Comparison of ENCODE assay signal across 1 cellular context in the genomic region with DNA sequence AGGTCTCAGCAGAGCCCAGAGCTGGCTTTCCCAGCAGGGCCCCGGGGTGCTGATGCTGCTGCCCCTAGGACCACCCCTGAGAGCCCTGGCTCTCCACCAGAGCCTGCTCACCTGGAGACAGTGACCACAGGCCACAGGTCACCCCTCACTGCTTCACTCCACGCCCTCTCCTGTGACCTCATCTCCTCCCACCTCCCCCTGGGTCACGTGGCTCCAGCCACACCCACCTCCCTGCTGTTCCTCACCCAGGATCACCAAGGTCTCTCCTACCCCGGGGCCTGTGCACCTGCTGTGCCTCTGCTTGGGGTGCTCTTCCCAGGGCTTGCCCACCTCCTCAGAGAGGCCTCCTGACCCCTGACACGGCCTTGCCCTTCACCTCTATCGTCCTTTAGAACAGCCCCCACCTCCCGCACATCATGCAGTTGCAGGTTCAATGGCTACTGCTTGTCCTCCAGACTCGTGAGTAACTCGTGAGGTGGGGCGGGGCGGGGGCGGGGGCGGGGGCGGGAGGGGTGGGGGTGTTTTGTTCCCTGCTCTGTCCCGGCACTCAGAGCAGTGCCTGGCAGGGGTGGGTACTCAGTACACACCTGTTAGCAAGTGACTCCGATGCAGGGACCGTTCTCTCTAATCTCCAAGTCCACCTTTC.
TF ChIP-seq lines count a peak whose summit lies in the region.

No MANE protein-coding gene starts in this region.

TF ChIP-seq in HepG2, 621 proteins besides CTCF, POLR2A, EP300 and RAD21 (continued from another document and continues in another):
- TF ChIP-seq, protein P1, sequence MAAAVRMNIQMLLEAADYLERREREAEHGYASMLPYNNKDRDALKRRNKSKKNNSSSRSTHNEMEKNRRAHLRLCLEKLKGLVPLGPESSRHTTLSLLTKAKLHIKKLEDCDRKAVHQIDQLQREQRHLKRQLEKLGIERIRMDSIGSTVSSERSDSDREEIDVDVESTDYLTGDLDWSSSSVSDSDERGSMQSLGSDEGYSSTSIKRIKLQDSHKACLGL (CRISPR knock-in tag; IDR thresholded peaks at IDR 0.05) = no peak
- TF ChIP-seq BHLHE40 (IDR thresholded peaks at IDR 0.05; ENCODE audit: low read length) (peak; percentile 50), NR2C2 (CRISPR knock-in tag; IDR thresholded peaks at IDR 0.05; ENCODE audit: borderline replicate concordance) (peak; percentile 38), ZNF234 (CRISPR knock-in tag; conservative IDR thresholded peaks at IDR 0.05) (no peak), THYN1 (CRISPR knock-in tag; IDR thresholded peaks at IDR 0.05; ENCODE audit: borderline replicate concordance, low read depth) (no peak), SIN3B (IDR thresholded peaks at IDR 0.05; ENCODE audit: low read length) (no peak), GABPB1 (CRISPR knock-in tag; IDR thresholded peaks at IDR 0.05) (peak; percentile 42; the same call in 1 of the 2 replicates), PRPF4 (IDR thresholded peaks at IDR 0.05; ENCODE audit: low read depth, low read length, poor library complexity, severe bottlenecking) (no peak), ZBTB42 (CRISPR knock-in tag; IDR thresholded peaks at IDR 0.05) (no peak), ZC3H13 (CRISPR knock-in tag; IDR thresholded peaks at IDR 0.05) (no peak), SMAD9 (CRISPR knock-in tag; IDR thresholded peaks at IDR 0.05) (no peak), SOX5 (CRISPR knock-in tag; IDR thresholded peaks at IDR 0.05; ENCODE audit: borderline replicate concordance) (no peak), ZFP37 (CRISPR knock-in tag; IDR thresholded peaks at IDR 0.05; ENCODE audit: borderline replicate concordance) (no peak), CCDC6 (CRISPR knock-in tag; IDR thresholded peaks at IDR 0.05) (no peak), ZSCAN31 (CRISPR knock-in tag; IDR thresholded peaks at IDR 0.05; ENCODE audit: low read depth) (no peak), ZNF296 (CRISPR knock-in tag; conservative IDR thresholded peaks at IDR 0.05) (0 out of 2 replicates have a peak, but pooled peaks have one; percentile 30), POLR2AphosphoS2 (IDR thresholded peaks at IDR 0.05; ENCODE audit: low read depth, low read length) (no peak), SP1 (IDR thresholded peaks at IDR 0.05) (no peak), SP1 (CRISPR knock-in tag; IDR thresholded peaks at IDR 0.05) (peak; percentile 35; the same call in 1 of the 2 replicates), IRF2 (CRISPR knock-in tag; IDR thresholded peaks at IDR 0.05) (no peak), CBX5 (CRISPR knock-in tag; IDR thresholded peaks at IDR 0.05; ENCODE audit: borderline replicate concordance) (0 out of 2 replicates have a peak, but pooled peaks have one; percentile 37), ARNTL (CRISPR knock-in tag; IDR thresholded peaks at IDR 0.05) (0 out of 2 replicates have a peak, but pooled peaks have one; percentile 51), IRX3 (CRISPR knock-in tag; IDR thresholded peaks at IDR 0.05; ENCODE audit: borderline replicate concordance, low read depth) (no peak), TCF12 (IDR thresholded peaks at IDR 0.05) (no peak), TCF12 (CRISPR knock-in tag; IDR thresholded peaks at IDR 0.05) (no peak), ZNF430 (CRISPR knock-in tag; IDR thresholded peaks at IDR 0.05) (no peak), RFX3 (CRISPR knock-in tag; IDR thresholded peaks at IDR 0.05) (no peak), AGO2 (optimal IDR thresholded peaks at IDR 0.05; ENCODE audit: low read depth, low read length) (no peak), ZNF274 (CRISPR knock-in tag; IDR thresholded peaks at IDR 0.05) (no peak)
- TF ChIP-seq, protein P2, sequence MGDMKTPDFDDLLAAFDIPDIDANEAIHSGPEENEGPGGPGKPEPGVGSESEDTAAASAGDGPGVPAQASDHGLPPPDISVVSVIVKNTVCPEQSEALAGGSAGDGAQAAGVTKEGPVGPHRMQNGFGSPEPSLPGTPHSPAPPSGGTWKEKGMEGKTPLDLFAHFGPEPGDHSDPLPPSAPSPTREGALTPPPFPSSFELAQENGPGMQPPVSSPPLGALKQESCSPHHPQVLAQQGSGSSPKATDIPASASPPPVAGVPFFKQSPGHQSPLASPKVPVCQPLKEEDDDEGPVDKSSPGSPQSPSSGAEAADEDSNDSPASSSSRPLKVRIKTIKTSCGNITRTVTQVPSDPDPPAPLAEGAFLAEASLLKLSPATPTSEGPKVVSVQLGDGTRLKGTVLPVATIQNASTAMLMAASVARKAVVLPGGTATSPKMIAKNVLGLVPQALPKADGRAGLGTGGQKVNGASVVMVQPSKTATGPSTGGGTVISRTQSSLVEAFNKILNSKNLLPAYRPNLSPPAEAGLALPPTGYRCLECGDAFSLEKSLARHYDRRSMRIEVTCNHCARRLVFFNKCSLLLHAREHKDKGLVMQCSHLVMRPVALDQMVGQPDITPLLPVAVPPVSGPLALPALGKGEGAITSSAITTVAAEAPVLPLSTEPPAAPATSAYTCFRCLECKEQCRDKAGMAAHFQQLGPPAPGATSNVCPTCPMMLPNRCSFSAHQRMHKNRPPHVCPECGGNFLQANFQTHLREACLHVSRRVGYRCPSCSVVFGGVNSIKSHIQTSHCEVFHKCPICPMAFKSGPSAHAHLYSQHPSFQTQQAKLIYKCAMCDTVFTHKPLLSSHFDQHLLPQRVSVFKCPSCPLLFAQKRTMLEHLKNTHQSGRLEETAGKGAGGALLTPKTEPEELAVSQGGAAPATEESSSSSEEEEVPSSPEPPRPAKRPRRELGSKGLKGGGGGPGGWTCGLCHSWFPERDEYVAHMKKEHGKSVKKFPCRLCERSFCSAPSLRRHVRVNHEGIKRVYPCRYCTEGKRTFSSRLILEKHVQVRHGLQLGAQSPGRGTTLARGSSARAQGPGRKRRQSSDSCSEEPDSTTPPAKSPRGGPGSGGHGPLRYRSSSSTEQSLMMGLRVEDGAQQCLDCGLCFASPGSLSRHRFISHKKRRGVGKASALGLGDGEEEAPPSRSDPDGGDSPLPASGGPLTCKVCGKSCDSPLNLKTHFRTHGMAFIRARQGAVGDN (CRISPR knock-in tag; IDR thresholded peaks at IDR 0.05) = peak; percentile 49; the same call in 1 of the 2 replicates
- TF ChIP-seq, protein P3, sequence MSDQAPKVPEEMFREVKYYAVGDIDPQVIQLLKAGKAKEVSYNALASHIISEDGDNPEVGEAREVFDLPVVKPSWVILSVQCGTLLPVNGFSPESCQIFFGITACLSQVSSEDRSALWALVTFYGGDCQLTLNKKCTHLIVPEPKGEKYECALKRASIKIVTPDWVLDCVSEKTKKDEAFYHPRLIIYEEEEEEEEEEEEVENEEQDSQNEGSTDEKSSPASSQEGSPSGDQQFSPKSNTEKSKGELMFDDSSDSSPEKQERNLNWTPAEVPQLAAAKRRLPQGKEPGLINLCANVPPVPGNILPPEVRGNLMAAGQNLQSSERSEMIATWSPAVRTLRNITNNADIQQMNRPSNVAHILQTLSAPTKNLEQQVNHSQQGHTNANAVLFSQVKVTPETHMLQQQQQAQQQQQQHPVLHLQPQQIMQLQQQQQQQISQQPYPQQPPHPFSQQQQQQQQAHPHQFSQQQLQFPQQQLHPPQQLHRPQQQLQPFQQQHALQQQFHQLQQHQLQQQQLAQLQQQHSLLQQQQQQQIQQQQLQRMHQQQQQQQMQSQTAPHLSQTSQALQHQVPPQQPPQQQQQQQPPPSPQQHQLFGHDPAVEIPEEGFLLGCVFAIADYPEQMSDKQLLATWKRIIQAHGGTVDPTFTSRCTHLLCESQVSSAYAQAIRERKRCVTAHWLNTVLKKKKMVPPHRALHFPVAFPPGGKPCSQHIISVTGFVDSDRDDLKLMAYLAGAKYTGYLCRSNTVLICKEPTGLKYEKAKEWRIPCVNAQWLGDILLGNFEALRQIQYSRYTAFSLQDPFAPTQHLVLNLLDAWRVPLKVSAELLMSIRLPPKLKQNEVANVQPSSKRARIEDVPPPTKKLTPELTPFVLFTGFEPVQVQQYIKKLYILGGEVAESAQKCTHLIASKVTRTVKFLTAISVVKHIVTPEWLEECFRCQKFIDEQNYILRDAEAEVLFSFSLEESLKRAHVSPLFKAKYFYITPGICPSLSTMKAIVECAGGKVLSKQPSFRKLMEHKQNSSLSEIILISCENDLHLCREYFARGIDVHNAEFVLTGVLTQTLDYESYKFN (CRISPR knock-in tag; conservative IDR thresholded peaks at IDR 0.05) = 0 out of 2 replicates have a peak, but pooled peaks have one; percentile 11
- TF ChIP-seq, protein P4, sequence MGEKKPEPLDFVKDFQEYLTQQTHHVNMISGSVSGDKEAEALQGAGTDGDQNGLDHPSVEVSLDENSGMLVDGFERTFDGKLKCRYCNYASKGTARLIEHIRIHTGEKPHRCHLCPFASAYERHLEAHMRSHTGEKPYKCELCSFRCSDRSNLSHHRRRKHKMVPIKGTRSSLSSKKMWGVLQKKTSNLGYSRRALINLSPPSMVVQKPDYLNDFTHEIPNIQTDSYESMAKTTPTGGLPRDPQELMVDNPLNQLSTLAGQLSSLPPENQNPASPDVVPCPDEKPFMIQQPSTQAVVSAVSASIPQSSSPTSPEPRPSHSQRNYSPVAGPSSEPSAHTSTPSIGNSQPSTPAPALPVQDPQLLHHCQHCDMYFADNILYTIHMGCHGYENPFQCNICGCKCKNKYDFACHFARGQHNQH (CRISPR knock-in tag; IDR thresholded peaks at IDR 0.05) = no peak
- TF ChIP-seq, protein P5, sequence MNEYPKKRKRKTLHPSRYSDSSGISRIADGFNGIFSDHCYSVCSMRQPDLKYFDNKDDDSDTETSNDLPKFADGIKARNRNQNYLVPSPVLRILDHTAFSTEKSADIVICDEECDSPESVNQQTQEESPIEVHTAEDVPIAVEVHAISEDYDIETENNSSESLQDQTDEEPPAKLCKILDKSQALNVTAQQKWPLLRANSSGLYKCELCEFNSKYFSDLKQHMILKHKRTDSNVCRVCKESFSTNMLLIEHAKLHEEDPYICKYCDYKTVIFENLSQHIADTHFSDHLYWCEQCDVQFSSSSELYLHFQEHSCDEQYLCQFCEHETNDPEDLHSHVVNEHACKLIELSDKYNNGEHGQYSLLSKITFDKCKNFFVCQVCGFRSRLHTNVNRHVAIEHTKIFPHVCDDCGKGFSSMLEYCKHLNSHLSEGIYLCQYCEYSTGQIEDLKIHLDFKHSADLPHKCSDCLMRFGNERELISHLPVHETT (CRISPR knock-in tag; conservative IDR thresholded peaks at IDR 0.05) = no peak
- TF ChIP-seq, protein P6, sequence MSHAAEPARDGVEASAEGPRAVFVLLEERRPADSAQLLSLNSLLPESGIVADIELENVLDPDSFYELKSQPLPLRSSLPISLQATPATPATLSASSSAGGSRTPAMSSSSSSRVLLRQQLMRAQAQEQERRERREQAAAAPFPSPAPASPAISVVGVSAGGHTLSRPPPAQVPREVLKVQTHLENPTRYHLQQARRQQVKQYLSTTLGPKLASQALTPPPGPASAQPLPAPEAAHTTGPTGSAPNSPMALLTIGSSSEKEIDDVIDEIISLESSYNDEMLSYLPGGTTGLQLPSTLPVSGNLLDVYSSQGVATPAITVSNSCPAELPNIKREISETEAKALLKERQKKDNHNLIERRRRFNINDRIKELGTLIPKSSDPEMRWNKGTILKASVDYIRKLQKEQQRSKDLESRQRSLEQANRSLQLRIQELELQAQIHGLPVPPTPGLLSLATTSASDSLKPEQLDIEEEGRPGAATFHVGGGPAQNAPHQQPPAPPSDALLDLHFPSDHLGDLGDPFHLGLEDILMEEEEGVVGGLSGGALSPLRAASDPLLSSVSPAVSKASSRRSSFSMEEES (CRISPR knock-in tag; IDR thresholded peaks at IDR 0.05) = peak; percentile 34; the same call in 1 of the 2 replicates
- TF ChIP-seq, protein P7, sequence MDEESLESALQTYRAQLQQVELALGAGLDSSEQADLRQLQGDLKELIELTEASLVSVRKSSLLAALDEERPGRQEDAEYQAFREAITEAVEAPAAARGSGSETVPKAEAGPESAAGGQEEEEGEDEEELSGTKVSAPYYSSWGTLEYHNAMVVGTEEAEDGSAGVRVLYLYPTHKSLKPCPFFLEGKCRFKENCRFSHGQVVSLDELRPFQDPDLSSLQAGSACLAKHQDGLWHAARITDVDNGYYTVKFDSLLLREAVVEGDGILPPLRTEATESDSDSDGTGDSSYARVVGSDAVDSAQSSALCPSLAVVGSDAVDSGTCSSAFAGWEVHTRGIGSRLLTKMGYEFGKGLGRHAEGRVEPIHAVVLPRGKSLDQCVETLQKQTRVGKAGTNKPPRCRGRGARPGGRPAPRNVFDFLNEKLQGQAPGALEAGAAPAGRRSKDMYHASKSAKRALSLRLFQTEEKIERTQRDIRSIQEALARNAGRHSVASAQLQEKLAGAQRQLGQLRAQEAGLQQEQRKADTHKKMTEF (CRISPR knock-in tag; IDR thresholded peaks at IDR 0.05) = no peak
- TF ChIP-seq, protein P8, sequence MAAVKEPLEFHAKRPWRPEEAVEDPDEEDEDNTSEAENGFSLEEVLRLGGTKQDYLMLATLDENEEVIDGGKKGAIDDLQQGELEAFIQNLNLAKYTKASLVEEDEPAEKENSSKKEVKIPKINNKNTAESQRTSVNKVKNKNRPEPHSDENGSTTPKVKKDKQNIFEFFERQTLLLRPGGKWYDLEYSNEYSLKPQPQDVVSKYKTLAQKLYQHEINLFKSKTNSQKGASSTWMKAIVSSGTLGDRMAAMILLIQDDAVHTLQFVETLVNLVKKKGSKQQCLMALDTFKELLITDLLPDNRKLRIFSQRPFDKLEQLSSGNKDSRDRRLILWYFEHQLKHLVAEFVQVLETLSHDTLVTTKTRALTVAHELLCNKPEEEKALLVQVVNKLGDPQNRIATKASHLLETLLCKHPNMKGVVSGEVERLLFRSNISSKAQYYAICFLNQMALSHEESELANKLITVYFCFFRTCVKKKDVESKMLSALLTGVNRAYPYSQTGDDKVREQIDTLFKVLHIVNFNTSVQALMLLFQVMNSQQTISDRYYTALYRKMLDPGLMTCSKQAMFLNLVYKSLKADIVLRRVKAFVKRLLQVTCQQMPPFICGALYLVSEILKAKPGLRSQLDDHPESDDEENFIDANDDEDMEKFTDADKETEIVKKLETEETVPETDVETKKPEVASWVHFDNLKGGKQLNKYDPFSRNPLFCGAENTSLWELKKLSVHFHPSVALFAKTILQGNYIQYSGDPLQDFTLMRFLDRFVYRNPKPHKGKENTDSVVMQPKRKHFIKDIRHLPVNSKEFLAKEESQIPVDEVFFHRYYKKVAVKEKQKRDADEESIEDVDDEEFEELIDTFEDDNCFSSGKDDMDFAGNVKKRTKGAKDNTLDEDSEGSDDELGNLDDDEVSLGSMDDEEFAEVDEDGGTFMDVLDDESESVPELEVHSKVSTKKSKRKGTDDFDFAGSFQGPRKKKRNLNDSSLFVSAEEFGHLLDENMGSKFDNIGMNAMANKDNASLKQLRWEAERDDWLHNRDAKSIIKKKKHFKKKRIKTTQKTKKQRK (IDR thresholded peaks at IDR 0.05; ENCODE audit: low read length) = no peak
- TF ChIP-seq, protein P9, sequence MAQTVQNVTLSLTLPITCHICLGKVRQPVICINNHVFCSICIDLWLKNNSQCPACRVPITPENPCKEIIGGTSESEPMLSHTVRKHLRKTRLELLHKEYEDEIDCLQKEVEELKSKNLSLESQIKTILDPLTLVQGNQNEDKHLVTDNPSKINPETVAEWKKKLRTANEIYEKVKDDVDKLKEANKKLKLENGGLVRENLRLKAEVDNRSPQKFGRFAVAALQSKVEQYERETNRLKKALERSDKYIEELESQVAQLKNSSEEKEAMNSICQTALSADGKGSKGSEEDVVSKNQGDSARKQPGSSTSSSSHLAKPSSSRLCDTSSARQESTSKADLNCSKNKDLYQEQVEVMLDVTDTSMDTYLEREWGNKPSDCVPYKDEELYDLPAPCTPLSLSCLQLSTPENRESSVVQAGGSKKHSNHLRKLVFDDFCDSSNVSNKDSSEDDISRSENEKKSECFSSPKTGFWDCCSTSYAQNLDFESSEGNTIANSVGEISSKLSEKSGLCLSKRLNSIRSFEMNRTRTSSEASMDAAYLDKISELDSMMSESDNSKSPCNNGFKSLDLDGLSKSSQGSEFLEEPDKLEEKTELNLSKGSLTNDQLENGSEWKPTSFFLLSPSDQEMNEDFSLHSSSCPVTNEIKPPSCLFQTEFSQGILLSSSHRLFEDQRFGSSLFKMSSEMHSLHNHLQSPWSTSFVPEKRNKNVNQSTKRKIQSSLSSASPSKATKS (CRISPR knock-in tag; IDR thresholded peaks at IDR 0.05) = no peak
- TF ChIP-seq, protein P10, sequence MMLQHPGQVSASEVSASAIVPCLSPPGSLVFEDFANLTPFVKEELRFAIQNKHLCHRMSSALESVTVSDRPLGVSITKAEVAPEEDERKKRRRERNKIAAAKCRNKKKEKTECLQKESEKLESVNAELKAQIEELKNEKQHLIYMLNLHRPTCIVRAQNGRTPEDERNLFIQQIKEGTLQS (CRISPR knock-in tag; IDR thresholded peaks at IDR 0.05) = no peak
